1 cellular context compared by ENCODE assay signal in the genomic region with DNA sequence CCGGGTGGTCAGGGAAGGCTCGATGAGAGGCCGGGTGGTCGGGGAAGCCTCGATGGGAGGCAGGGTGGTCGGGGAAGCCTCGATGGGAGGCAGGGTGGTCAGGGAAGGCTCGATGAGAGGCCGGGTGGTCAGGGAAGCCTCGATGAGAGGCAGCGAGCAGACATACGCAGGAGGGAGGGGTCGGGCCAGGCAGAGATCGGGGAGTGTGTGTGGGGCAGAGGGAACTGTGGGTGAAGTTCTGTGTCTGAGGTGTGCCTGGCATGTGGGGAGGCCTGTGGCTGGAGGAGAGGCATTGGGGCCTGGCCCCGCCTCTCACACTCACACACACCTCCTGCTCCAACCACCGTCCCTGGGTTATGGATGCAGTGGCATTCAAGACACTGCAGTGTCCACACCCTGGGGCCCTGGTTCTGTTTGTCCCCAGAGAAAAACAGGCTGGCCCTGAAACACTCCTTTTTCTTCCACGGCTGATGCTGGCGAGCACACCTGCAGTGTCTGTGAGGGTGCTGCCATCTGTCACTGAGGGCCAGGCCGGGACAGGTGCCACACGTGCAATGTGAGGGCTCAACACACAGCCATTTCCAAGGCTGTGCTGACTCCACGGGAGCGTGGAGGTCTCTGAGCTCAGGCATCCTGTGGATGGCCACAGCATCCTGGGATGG.
TF ChIP-seq lines count a peak whose summit lies in the region.

No MANE protein-coding gene starts in this region.

TF ChIP-seq in H1, 55 proteins besides CTCF, POLR2A, EP300 and RAD21:
- TF ChIP-seq RXRA (IDR thresholded peaks at IDR 0.05; ENCODE audit: insufficient read depth, low read depth, low read length) (no peak), SIX5 (IDR thresholded peaks at IDR 0.05; ENCODE audit: low read depth, low read length) (no peak), TBP (IDR thresholded peaks at IDR 0.05; ENCODE audit: low read depth, low read length) (no peak), RFX5 (IDR thresholded peaks at IDR 0.05; ENCODE audit: borderline replicate concordance, low read depth, low read length) (no peak), KDM4A (IDR thresholded peaks at IDR 0.05; ENCODE audit: low read depth, low read length, severe bottlenecking) (no peak), BACH1 (IDR thresholded peaks at IDR 0.05; ENCODE audit: low read length) (no peak), BRCA1 (IDR thresholded peaks at IDR 0.05; ENCODE audit: low read depth, low read length) (no peak), SUZ12 (IDR thresholded peaks at IDR 0.05; ENCODE audit: low read length) (no peak), YY1 (IDR thresholded peaks at IDR 0.05; ENCODE audit: low read depth, low read length) (no peak), KDM5A (IDR thresholded peaks at IDR 0.05; ENCODE audit: low read length) (no peak)
- TF ChIP-seq, protein P1, sequence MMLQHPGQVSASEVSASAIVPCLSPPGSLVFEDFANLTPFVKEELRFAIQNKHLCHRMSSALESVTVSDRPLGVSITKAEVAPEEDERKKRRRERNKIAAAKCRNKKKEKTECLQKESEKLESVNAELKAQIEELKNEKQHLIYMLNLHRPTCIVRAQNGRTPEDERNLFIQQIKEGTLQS (IDR thresholded peaks at IDR 0.05; ENCODE audit: insufficient read depth, low read depth, low read length) = no peak
- TF ChIP-seq, protein P2, sequence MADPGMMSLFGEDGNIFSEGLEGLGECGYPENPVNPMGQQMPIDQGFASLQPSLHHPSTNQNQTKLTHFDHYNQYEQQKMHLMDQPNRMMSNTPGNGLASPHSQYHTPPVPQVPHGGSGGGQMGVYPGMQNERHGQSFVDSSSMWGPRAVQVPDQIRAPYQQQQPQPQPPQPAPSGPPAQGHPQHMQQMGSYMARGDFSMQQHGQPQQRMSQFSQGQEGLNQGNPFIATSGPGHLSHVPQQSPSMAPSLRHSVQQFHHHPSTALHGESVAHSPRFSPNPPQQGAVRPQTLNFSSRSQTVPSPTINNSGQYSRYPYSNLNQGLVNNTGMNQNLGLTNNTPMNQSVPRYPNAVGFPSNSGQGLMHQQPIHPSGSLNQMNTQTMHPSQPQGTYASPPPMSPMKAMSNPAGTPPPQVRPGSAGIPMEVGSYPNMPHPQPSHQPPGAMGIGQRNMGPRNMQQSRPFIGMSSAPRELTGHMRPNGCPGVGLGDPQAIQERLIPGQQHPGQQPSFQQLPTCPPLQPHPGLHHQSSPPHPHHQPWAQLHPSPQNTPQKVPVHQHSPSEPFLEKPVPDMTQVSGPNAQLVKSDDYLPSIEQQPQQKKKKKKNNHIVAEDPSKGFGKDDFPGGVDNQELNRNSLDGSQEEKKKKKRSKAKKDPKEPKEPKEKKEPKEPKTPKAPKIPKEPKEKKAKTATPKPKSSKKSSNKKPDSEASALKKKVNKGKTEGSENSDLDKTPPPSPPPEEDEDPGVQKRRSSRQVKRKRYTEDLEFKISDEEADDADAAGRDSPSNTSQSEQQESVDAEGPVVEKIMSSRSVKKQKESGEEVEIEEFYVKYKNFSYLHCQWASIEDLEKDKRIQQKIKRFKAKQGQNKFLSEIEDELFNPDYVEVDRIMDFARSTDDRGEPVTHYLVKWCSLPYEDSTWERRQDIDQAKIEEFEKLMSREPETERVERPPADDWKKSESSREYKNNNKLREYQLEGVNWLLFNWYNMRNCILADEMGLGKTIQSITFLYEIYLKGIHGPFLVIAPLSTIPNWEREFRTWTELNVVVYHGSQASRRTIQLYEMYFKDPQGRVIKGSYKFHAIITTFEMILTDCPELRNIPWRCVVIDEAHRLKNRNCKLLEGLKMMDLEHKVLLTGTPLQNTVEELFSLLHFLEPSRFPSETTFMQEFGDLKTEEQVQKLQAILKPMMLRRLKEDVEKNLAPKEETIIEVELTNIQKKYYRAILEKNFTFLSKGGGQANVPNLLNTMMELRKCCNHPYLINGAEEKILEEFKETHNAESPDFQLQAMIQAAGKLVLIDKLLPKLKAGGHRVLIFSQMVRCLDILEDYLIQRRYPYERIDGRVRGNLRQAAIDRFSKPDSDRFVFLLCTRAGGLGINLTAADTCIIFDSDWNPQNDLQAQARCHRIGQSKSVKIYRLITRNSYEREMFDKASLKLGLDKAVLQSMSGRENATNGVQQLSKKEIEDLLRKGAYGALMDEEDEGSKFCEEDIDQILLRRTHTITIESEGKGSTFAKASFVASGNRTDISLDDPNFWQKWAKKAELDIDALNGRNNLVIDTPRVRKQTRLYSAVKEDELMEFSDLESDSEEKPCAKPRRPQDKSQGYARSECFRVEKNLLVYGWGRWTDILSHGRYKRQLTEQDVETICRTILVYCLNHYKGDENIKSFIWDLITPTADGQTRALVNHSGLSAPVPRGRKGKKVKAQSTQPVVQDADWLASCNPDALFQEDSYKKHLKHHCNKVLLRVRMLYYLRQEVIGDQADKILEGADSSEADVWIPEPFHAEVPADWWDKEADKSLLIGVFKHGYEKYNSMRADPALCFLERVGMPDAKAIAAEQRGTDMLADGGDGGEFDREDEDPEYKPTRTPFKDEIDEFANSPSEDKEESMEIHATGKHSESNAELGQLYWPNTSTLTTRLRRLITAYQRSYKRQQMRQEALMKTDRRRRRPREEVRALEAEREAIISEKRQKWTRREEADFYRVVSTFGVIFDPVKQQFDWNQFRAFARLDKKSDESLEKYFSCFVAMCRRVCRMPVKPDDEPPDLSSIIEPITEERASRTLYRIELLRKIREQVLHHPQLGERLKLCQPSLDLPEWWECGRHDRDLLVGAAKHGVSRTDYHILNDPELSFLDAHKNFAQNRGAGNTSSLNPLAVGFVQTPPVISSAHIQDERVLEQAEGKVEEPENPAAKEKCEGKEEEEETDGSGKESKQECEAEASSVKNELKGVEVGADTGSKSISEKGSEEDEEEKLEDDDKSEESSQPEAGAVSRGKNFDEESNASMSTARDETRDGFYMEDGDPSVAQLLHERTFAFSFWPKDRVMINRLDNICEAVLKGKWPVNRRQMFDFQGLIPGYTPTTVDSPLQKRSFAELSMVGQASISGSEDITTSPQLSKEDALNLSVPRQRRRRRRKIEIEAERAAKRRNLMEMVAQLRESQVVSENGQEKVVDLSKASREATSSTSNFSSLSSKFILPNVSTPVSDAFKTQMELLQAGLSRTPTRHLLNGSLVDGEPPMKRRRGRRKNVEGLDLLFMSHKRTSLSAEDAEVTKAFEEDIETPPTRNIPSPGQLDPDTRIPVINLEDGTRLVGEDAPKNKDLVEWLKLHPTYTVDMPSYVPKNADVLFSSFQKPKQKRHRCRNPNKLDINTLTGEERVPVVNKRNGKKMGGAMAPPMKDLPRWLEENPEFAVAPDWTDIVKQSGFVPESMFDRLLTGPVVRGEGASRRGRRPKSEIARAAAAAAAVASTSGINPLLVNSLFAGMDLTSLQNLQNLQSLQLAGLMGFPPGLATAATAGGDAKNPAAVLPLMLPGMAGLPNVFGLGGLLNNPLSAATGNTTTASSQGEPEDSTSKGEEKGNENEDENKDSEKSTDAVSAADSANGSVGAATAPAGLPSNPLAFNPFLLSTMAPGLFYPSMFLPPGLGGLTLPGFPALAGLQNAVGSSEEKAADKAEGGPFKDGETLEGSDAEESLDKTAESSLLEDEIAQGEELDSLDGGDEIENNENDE (IDR thresholded peaks at IDR 0.05; ENCODE audit: insufficient replicate concordance, low read length) = no peak
